In the genomic region with DNA sequence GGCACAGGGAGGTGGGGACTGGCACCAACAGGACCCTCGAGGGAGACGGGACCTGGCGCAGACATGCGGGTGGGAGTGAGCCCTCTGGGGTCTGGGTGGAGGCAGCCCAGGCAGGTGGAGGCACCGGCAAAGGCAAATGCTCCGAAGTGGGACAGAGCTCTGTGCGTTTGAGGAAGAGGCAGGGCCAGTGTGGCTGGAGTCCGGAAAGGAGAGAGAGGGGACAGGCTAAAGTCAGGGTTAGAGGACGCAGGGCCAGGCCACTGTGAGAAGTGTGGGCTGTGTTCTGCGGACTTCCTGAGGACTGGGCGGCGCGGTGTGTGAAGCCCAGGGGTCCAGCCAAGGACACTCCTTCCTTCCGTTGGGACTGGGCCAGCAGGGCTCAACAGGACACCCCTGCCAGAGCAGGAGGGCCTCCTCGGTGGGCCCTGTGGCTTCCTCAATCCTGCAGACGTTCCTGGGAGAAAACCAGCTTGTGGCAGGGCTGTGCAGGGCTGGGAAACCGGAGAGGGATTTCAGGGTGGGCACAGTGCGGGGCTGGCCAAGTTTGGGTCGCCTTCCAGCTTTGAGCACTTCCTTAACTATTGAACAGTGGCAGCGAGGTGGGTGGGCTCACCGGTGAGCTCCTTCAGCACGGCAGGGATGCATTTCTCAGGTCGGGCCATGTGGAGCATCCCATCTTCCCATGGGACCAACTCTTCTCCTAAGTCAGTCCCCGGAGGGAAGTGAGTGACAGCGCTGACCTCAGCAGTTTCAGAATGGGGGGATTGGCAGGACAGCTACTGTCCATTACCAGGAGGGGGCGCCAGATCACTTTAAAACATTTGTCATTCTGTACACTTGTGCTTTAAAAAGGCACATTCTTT, we compare ENCODE assay signal across 8 cellular contexts. TPM values are rescaled to one million over a fixed set of nuclear protein-coding genes. Genes with fewer than 3 reads are reported as not detected.
A peak's percentile ranks its signal among the peaks of the same experiment; 100 is the strongest.
DNase-seq lines count a peak whose midpoint lies in the region; ATAC-seq and TF ChIP-seq lines count a peak whose summit lies in the region.

No MANE protein-coding gene starts in this region.

- peak; percentile 27; the same call in 1 of the 2 replicates for TF ChIP-seq CTCF in HEK293 (tag by site-specific recombination; IDR thresholded peaks at IDR 0.05)
- peak; percentile 95 for TF ChIP-seq CTCF in neural crest cell (conservative IDR thresholded peaks at IDR 0.05)
- TF ChIP-seq CTCF in transverse colon (IDR thresholded peaks at IDR 0.05): peak; percentile 73 to 85 (median 77)

- H3K4me1 ChIP-seq in CD4-positive, CD25-positive, alpha-beta regulatory T cell (ENCODE audit: control insufficient read depth, insufficient read depth, low read length, poor library complexity, severe bottlenecking): no peaks in the 10 kb centered on the region
- H3K4me1 ChIP-seq in HEK293 (ENCODE audit: control insufficient read depth, insufficient read depth, low read length) (no peaks in the 10 kb centered on the region), transverse colon (peaks cover 0 to 12% (median 7%) of the 10 kb centered on the region in 4 donors)

- in situ Hi-C loops in transverse colon (cut with MboI; ENCODE audit: low pct_ligation_motif_present in 1 of 4, low pct_unique_long_range_greater_than_20kb in 1 of 4, low sequenced_read_pairs in 3 of 4): loop anchor here (10.0 to 25.0 kb wide), 4 partner anchors 344 to 656 kb away; no protein-coding TSS in a partner anchor

- intact Hi-C loops in transverse colon (cut with DNase I; ENCODE audit: low total_unique reads): no loop called here

- peaks cover 0 to 4% (median 0%) of the 10 kb centered on the region in 7 donors for H3K9me3 Mint-ChIP-seq in CD4-positive, CD25-positive, alpha-beta regulatory T cell
- H3K9me3 Mint-ChIP-seq in neural crest cell: no peaks in the 10 kb centered on the region

- CTCF ChIA-PET in HEK293 (lab: Yijun Ruan, JAX): interaction anchor here (0.6 to 4.3 kb wide), 34 partner anchors 8 to 1331 kb away, joined by 3 to 31 read pairs (median 4); a partner anchor contains a TSS

- 54 to 71% methylated on average over 4 to 23 of the region's 26 CpGs for WGBS in transverse colon (ENCODE audit: low coverage in 1 of 2), 2 donors

- no peaks in the 10 kb centered on the region for H3K27me3 ChIP-seq in CD4-positive, CD25-positive, alpha-beta regulatory T cell (ENCODE audit: control insufficient read depth, insufficient read depth, low read length)
- H3K27me3 ChIP-seq in transverse colon: peaks cover 34% of the 10 kb centered on the region

- H3K4me3 ChIP-seq in CD4-positive, CD25-positive, alpha-beta regulatory T cell (ENCODE audit: low read depth, low read length): no peak overlapping the region
- H3K4me3 ChIP-seq in HEK293 (ENCODE audit: low read depth, low read length): no peak overlapping the region
- no peak overlapping the region for H3K4me3 ChIP-seq in transverse colon

- peaks cover 0 to 6% (median 1%) of the 10 kb centered on the region in 4 donors for H3K4me1 Mint-ChIP-seq in CD4-positive, CD25-positive, alpha-beta regulatory T cell
- peaks cover 18% of the 10 kb centered on the region for H3K4me1 Mint-ChIP-seq in neural crest cell

- no peaks in the 10 kb centered on the region for H3K36me3 ChIP-seq in CD4-positive, CD25-positive, alpha-beta regulatory T cell (ENCODE audit: control insufficient read depth, insufficient read depth, low read length)
- H3K36me3 ChIP-seq in HEK293 (ENCODE audit: control insufficient read depth in 2 of 2, insufficient read depth in 1 of 2, low read length in 2 of 2): no peaks in the 10 kb centered on the region
- H3K36me3 ChIP-seq in transverse colon: no peaks in the 10 kb centered on the region

- TF ChIP-seq POLR2A in erythroblast (IDR thresholded peaks at IDR 0.05; ENCODE audit: low read length) (no peak), transverse colon (IDR thresholded peaks at IDR 0.05) (no peak)

- TF ChIP-seq EP300 in transverse colon (IDR thresholded peaks at IDR 0.05; ENCODE audit: low read depth): no peak

- peak; percentile 41 to 67 (median 47) for DNase-seq in CD4-positive, CD25-positive, alpha-beta regulatory T cell
- DNase-seq in NOMO-1 treated with dmso at 0.1 percent for 144 hours (lab: John Stamatoyannopoulos, UW; ENCODE audit: unreplicated experiment): peak; percentile 2
- peak; percentile 42 for DNase-seq in activated CD8-positive, alpha-beta memory T cell treated with anti-CD3 and anti-CD28 coated beads, Interleukin-2, amount 50 U/mL, for 24 hours (ENCODE audit: extremely low read depth)
- peak; percentile 69 to 84 for DNase-seq in erythroblast (lab: John Stamatoyannopoulos, UW)
- peak; percentile 84 for DNase-seq in neural crest cell (ENCODE audit: low read depth, low spot score)
- peak; percentile 55 for DNase-seq in transverse colon

- H3K27ac Mint-ChIP-seq in CD4-positive, CD25-positive, alpha-beta regulatory T cell: peak overlapping the region in 1 of 3 donors; percentile 46
- H3K27ac Mint-ChIP-seq in neural crest cell (ENCODE audit: unreplicated experiment): no peak overlapping the region

- ATAC-seq in CD4-positive, CD25-positive, alpha-beta regulatory T cell (ENCODE audit: low read depth in 2 of 2): peak in 1 of 2 donors; percentile 52
- ATAC-seq in GM21576 (IDR thresholded peaks at IDR 0.05; ENCODE audit: unreplicated experiment): no peak

- POLR2A ChIA-PET in HEK293 (lab: Yijun Ruan, JAX): interaction anchor here (0.6 kb wide), 1 partner anchor 1123 kb away, joined by 3 read pairs; no protein-coding TSS in a partner anchor

- H3K36me3 Mint-ChIP-seq in CD4-positive, CD25-positive, alpha-beta regulatory T cell: no peaks in the 10 kb centered on the region
- H3K36me3 Mint-ChIP-seq in neural crest cell (ENCODE audit: low read depth): no peaks in the 10 kb centered on the region

- peak overlapping the region in 1 of 4 donors; percentile 2 for H3K4me3 Mint-ChIP-seq in CD4-positive, CD25-positive, alpha-beta regulatory T cell
- H3K4me3 Mint-ChIP-seq in neural crest cell: no peak overlapping the region

- H3K27me3 Mint-ChIP-seq in CD4-positive, CD25-positive, alpha-beta regulatory T cell: peaks cover 35% of the 10 kb centered on the region
- peaks cover 34% of the 10 kb centered on the region for H3K27me3 Mint-ChIP-seq in neural crest cell (ENCODE audit: low read depth)

- H3K27ac ChIP-seq in CD4-positive, CD25-positive, alpha-beta regulatory T cell (ENCODE audit: insufficient read depth, low read length, poor library complexity, severe bottlenecking): no peak overlapping the region
- H3K27ac ChIP-seq in HEK293 (ENCODE audit: extremely low read depth, low read depth, low read length) (no peak overlapping the region), transverse colon (no peak overlapping the region)

- no peaks in the 10 kb centered on the region for H3K9me3 ChIP-seq in CD4-positive, CD25-positive, alpha-beta regulatory T cell (ENCODE audit: control insufficient read depth in 2 of 2, low read length in 2 of 2)
- no peaks in the 10 kb centered on the region for H3K9me3 ChIP-seq in HEK293 (ENCODE audit: control insufficient read depth, insufficient read depth, low read depth, low read length)
- no peaks in the 10 kb centered on the region for H3K9me3 ChIP-seq in transverse colon

TF ChIP-seq in HEK293, 187 proteins besides CTCF, POLR2A, EP300 and RAD21 (continues in another document):
- no peak for TF ChIP-seq ZNF266 (tag by site-specific recombination; IDR thresholded peaks at IDR 0.05; ENCODE audit: low read depth)
- TF ChIP-seq, protein P1, sequence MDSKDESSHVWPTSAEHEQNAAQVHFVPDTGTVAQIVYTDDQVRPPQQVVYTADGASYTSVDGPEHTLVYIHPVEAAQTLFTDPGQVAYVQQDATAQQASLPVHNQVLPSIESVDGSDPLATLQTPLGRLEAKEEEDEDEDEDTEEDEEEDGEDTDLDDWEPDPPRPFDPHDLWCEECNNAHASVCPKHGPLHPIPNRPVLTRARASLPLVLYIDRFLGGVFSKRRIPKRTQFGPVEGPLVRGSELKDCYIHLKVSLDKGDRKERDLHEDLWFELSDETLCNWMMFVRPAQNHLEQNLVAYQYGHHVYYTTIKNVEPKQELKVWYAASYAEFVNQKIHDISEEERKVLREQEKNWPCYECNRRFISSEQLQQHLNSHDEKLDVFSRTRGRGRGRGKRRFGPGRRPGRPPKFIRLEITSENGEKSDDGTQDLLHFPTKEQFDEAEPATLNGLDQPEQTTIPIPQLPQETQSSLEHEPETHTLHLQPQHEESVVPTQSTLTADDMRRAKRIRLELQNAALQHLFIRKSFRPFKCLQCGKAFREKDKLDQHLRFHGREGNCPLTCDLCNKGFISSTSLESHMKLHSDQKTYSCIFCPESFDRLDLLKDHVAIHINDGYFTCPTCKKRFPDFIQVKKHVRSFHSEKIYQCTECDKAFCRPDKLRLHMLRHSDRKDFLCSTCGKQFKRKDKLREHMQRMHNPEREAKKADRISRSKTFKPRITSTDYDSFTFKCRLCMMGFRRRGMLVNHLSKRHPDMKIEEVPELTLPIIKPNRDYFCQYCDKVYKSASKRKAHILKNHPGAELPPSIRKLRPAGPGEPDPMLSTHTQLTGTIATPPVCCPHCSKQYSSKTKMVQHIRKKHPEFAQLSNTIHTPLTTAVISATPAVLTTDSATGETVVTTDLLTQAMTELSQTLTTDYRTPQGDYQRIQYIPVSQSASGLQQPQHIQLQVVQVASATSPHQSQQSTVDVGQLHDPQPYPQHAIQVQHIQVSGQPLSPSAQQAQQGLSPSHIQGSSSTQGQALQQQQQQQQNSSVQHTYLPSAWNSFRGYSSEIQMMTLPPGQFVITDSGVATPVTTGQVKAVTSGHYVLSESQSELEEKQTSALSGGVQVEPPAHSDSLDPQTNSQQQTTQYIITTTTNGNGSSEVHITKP (tag by site-specific recombination; IDR thresholded peaks at IDR 0.05): peak; percentile 33; the same call in 1 of the 2 replicates

RNA-seq across cellular contexts. Expression of a gene that starts 22.5 kb away (rescaled TPM):
- 2.7 TPM for total RNA-seq in CD4-positive, CD25-positive, alpha-beta regulatory T cell
- polyA plus RNA-seq in CD4-positive, CD25-positive, alpha-beta regulatory T cell: 1 to 10 TPM; 2.8 to 7.0 (median 5.1) TPM
- total RNA-seq in neural crest cell: 6.1 and 6.5 TPM in 2 replicates
- 10 to 100 TPM in 1 of 4 donors, 1 to 10 TPM in 3; 3.7 to 10.7 (median 4.0) TPM for total RNA-seq in transverse colon

RNA-seq across cellular contexts. Expression of a gene that starts 22.8 kb away (rescaled TPM):
- total RNA-seq in CD4-positive, CD25-positive, alpha-beta regulatory T cell: 34.3 TPM
- 10 to 100 TPM; 55.9 to 82.0 (median 75.1) TPM for polyA plus RNA-seq in CD4-positive, CD25-positive, alpha-beta regulatory T cell
- total RNA-seq in neural crest cell: 42.9 and 48.3 TPM in 2 replicates
- total RNA-seq in transverse colon: 10 to 100 TPM in 3 of 4 donors, 1 to 10 TPM in 1; 3.2 to 42.9 (median 38.4) TPM

RNA-seq across cellular contexts. Expression of a gene that starts 41.8 kb away (rescaled TPM):
- total RNA-seq in CD4-positive, CD25-positive, alpha-beta regulatory T cell: not detected
- polyA plus RNA-seq in CD4-positive, CD25-positive, alpha-beta regulatory T cell: under 1 TPM in 2 of 4 donors, not detected in 2; 0.24 to 0.27 TPM
- 4.5 and 5.8 TPM in 2 replicates for total RNA-seq in neural crest cell
- total RNA-seq in transverse colon: 10 to 100 TPM in 2 of 4 donors, 1 to 10 TPM in 2; 3.8 to 36.3 (median 8.9) TPM

RNA-seq across cellular contexts. Expression of a gene that starts 49.8 kb away (rescaled TPM):
- 61.5 TPM for total RNA-seq in CD4-positive, CD25-positive, alpha-beta regulatory T cell
- 1 to 10 TPM; 4.9 to 8.2 (median 6.5) TPM for polyA plus RNA-seq in CD4-positive, CD25-positive, alpha-beta regulatory T cell
- total RNA-seq in neural crest cell (132 and 140 TPM in 2 replicates), transverse colon (10 to 100 TPM; 34.8 to 65.7 (median 42.5) TPM)

Comparison
In these comparisons a context has a peak if more than half of its experiments do, and no peak if none do; other contexts are left out.
1. DNase-seq: peak in every context shown above with its lines; median percentile 84 in neural crest cell; 76 in erythroblast; 55 in transverse colon; 47 in CD4-positive, CD25-positive, alpha-beta regulatory T cell; 42 in activated CD8-positive, alpha-beta memory T cell treated with anti-CD3 and anti-CD28 coated beads, Interleukin-2, amount 50 U/mL, for 24 hours; 2 in NOMO-1 treated with dmso at 0.1 percent for 144 hours.
2. CTCF ChIP-seq: peak in every context shown above with its lines; median percentile 95 in neural crest cell; 77 in transverse colon; 27 in HEK293.